Comparison of ENCODE assay signal across 14 cellular contexts in the genomic region with DNA sequence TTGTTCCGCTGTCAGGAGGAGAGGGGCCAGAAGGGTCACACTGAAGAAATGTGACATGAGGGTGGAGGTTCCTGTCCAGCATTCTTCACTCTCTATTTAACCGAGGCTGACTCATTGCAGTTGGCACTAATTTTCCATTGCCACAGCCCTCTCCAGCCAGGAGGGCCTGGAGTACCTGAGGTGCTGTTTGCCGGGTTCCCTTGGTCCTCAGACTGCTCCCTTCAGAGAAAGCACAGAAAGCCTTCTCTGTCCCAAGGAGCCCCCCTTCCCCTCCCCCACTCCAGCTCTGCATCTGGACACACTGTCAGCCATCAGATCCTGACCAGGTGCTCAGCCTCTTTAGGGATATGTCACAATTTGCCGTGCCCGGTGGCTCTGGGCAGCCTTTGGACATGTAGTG. TPM values are rescaled to one million over a fixed set of nuclear protein-coding genes. Genes with fewer than 3 reads are reported as not detected.
DNase-seq lines count a peak whose midpoint lies in the region; ATAC-seq lines count a peak whose summit lies in the region.
"Had no signal": no experiment of that assay in that cellular context is flagged by ENCODE, and none has a peak within 500 bp of the region (broad histone marks: within the 10 kb centered on the region; RNA-seq: fewer than 3 reads in every experiment).

No MANE protein-coding gene starts in this region.

- DNase-seq in Daoy (ENCODE audit: low read depth), result peak; percentile 45
- peak; percentile 75 for DNase-seq in astrocyte of the hippocampus (ENCODE audit: low read depth, low spot score)
- no peak for DNase-seq in left ventricle myocardium superior
- peak; percentile 83 for DNase-seq in renal cortical epithelial cell (ENCODE audit: low read depth)
- DNase-seq in DMS153 treated with DMSO at 0.1 percent for 48 hours (lab: John Stamatoyannopoulos, UW; ENCODE audit: unreplicated experiment), result no peak
- DNase-seq in stimulated activated CD4-positive, alpha-beta T cell treated with anti-CD3 and anti-CD28 coated beads, Interleukin-2, amount 100 ng/mL, for 48 hours, result no peak
- DNase-seq: Kasumi-1, naive B cell, NCI-H2171, SHP77 treated with DMSO at 0.1 percent for 48 hours had no signal

- intact Hi-C loops in left ventricle myocardium superior (cut with micrococcal nuclease), result no loop called here

- ATAC-seq in left ventricle myocardium superior (peak; percentile 3), GM21515 (IDR thresholded peaks at IDR 0.05; ENCODE audit: unreplicated experiment) (no peak), GM18907 (IDR thresholded peaks at IDR 0.05; ENCODE audit: unreplicated experiment) (no peak)
- ATAC-seq: activated T-helper 17 cell treated with anti-CD3 and anti-CD28 coated beads, Interleukin-2, amount 50 U/mL, for 72 hours; WTC11 had no signal

RNA-seq across cellular contexts. Expression of gene C11orf91, which starts 3.1 kb away (rescaled TPM):
- not detected in 2 replicates for total RNA-seq in Daoy (2014; rRNA removed; shearing (Covaris generic))
- total RNA-seq in left ventricle myocardium superior (not detected), renal cortical epithelial cell (not detected in 2 replicates)
- total RNA-seq: activated T-helper 17 cell treated with anti-CD3 and anti-CD28 coated beads, Interleukin-2, amount 50 U/mL, for 72 hours had no signal

RNA-seq across cellular contexts. Expression of gene CD59, which starts 32.5 kb away (rescaled TPM):
- 246 and 312 TPM in 2 replicates for total RNA-seq in Daoy (2014; rRNA removed; shearing (Covaris generic))
- total RNA-seq in left ventricle myocardium superior (814 TPM), renal cortical epithelial cell (686 and 725 TPM in 2 replicates)

Comparison
In these comparisons a context has a peak if more than half of its experiments do, and no peak if none do; other contexts are left out.
1. DNase-seq: peak in Daoy (single experiment), astrocyte of the hippocampus (single experiment) and renal cortical epithelial cell (single experiment); none in left ventricle myocardium superior (single experiment), DMS153 treated with DMSO at 0.1 percent for 48 hours (single experiment) and stimulated activated CD4-positive, alpha-beta T cell treated with anti-CD3 and anti-CD28 coated beads, Interleukin-2, amount 100 ng/mL, for 48 hours (0 of 2).